Comparison of ENCODE assay signal across 1 cellular context in genomic region chr1:245979589-245979988, GRCh38.
TF ChIP-seq lines count a peak whose summit lies in the region.

No MANE protein-coding gene starts in this region.

TF ChIP-seq in IMR-90, 13 proteins besides CTCF, POLR2A, EP300 and RAD21:
- no peak for TF ChIP-seq BHLHE40 (IDR thresholded peaks at IDR 0.05; ENCODE audit: low read depth, low read length)
- no peak for TF ChIP-seq RFX5 (IDR thresholded peaks at IDR 0.05; ENCODE audit: low read depth, low read length)
- no peak for TF ChIP-seq MAZ (IDR thresholded peaks at IDR 0.05; ENCODE audit: borderline replicate concordance, low read depth, low read length)
- TF ChIP-seq FOS (IDR thresholded peaks at IDR 0.05; ENCODE audit: low read depth, low read length): no peak
- TF ChIP-seq MAFK (IDR thresholded peaks at IDR 0.05; ENCODE audit: low read depth, low read length): no peak
- TF ChIP-seq CEBPB (IDR thresholded peaks at IDR 0.05; ENCODE audit: low read depth, low read length): no peak
- TF ChIP-seq RCOR1 (IDR thresholded peaks at IDR 0.05; ENCODE audit: insufficient replicate concordance, low read length): no peak
- TF ChIP-seq, protein P1, sequence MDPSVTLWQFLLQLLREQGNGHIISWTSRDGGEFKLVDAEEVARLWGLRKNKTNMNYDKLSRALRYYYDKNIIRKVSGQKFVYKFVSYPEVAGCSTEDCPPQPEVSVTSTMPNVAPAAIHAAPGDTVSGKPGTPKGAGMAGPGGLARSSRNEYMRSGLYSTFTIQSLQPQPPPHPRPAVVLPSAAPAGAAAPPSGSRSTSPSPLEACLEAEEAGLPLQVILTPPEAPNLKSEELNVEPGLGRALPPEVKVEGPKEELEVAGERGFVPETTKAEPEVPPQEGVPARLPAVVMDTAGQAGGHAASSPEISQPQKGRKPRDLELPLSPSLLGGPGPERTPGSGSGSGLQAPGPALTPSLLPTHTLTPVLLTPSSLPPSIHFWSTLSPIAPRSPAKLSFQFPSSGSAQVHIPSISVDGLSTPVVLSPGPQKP (IDR thresholded peaks at IDR 0.05; ENCODE audit: borderline replicate concordance, low read depth, low read length): no peak
- TF ChIP-seq NFE2L2 (IDR thresholded peaks at IDR 0.05; ENCODE audit: low read depth, low read length): no peak
- TF ChIP-seq SMC3 (IDR thresholded peaks at IDR 0.05; ENCODE audit: low read depth, low read length): no peak
- no peak for TF ChIP-seq MXI1 (IDR thresholded peaks at IDR 0.05; ENCODE audit: borderline replicate concordance, low read depth, low read length)
- TF ChIP-seq, protein P2, sequence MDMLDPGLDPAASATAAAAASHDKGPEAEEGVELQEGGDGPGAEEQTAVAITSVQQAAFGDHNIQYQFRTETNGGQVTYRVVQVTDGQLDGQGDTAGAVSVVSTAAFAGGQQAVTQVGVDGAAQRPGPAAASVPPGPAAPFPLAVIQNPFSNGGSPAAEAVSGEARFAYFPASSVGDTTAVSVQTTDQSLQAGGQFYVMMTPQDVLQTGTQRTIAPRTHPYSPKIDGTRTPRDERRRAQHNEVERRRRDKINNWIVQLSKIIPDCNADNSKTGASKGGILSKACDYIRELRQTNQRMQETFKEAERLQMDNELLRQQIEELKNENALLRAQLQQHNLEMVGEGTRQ (IDR thresholded peaks at IDR 0.05; ENCODE audit: low read depth, low read length): no peak
- TF ChIP-seq CHD1 (IDR thresholded peaks at IDR 0.05; ENCODE audit: low read depth, low read length): no peak
